ENCODE assay signal across 27 cellular contexts in the genomic region with DNA sequence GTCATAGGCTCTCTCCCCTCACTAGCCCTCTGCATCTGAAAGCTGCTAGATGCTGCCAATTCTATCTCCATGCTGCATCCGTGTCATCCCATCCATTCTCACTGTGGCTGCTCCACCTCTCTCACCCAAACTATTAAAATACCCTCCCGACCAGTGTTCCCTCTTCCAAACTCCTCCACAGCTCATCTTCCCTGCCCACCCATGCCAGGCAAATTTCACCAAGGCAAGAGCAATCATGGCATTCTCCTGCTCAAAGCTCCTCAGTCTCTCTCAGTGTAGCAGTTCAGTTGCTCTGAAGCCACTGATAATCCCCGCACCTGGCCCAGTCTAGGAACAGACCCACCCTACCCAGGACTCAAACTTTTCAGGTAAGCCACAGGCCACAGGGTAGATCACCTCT.
"Had no signal": no experiment of that assay in that cellular context is flagged by ENCODE, and none has a peak within 500 bp of the region (broad histone marks: within the 10 kb centered on the region; RNA-seq: fewer than 3 reads in every experiment).

No MANE protein-coding gene starts in this region.

- H3K9me3 ChIP-seq: SJCRH30 had no signal

- H3K4me2 ChIP-seq: KMS-11, PC-9 had no signal

- H3K27ac ChIP-seq: KMS-11, PC-9, RWPE1, SJCRH30, SK-N-MC had no signal

- H3K4me3 ChIP-seq: PC-9, SJCRH30, SK-N-MC had no signal

- H3K4me1 ChIP-seq: SJCRH30 had no signal

- H3K9ac ChIP-seq: KMS-11 had no signal

- H2AFZ ChIP-seq: PC-9 had no signal

- H3K36me3 ChIP-seq: SJCRH30 had no signal

- H3K27me3 ChIP-seq: SJCRH30 had no signal

- ATAC-seq: Panc1, Right ventricle myocardium inferior, SK-N-SH treated with all-trans-retinoic acid at 6 μM for 48 hours had no signal

- DNase-seq: Karpas-422, KBM-7, MM.1S, MV-4-11, NCI-H1092, NCI-H1105, NCI-H1417 treated with DMSO at 0.1 percent for 48 hours, NCI-H1436 treated with DMSO at 0.1 percent for 48 hours, NCI-H1694 treated with DMSO at 0.1 percent for 48 hours, NCI-H187 treated with DMSO at 0.1 percent for 48 hours, NCI-H2029, NCI-H2227 treated with DMSO at 0.1 percent for 48 hours, NCI-H446, NCI-H510A treated with DMSO at 0.1 percent for 48 hours, NCI-H524 treated with DMSO at 0.1 percent for 48 hours, NCI-H526 treated with DMSO at 0.1 percent for 48 hours, NCI-H774, PC-9, SHP77, SIG-M5, SJCRH30 had no signal
